Comparison of ENCODE assay signal across 1 cellular context in the genomic region with DNA sequence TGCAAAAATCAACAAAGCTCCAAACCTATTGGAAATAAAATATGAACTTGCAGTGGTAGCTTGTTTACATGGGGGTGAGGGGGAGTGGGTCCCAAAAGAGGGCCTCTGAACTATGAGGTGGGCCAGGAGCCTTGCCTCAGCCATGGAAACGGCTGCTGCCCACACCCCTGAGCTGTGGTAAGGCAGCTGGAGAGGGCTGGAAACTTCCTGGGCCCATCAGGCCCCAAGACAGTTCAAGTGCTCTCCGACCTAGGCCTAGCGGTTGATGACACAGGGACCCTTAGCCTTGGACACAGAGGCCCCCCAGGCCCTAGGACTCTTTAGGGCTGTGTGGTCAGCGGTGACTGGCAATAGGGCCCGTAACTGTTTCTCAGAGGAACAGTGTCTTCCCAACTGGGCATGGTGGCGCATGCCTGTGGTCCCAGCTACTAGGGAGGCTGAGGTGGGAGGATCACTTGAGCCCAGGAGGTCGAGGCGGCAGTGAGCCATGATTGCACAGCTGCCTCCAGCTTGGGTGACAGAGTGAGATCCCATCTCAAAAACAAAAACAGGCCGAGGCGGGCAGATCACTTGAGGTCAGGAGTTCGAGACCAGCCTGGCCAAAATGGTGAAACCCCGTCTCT.
A peak's percentile ranks its signal among the peaks of the same experiment; 100 is the strongest.
TF ChIP-seq lines count a peak whose summit lies in the region.

No MANE protein-coding gene starts in this region.

TF ChIP-seq in K562, 482 proteins besides CTCF, POLR2A, EP300 and RAD21:
- 0 out of 2 replicates have a peak, but pooled peaks have one; percentile 46 for TF ChIP-seq SUPT5H (IDR thresholded peaks at IDR 0.05)
- peak; percentile 36 for TF ChIP-seq POLR2B (IDR thresholded peaks at IDR 0.05; ENCODE audit: low read depth, partially characterized antibody)
- TF ChIP-seq SIN3A (IDR thresholded peaks at IDR 0.05; ENCODE audit: borderline replicate concordance in 2 of 2, control insufficient read depth in 1 of 2, low read depth in 2 of 2, low read length in 2 of 2) = no peak
